In the genomic region with DNA sequence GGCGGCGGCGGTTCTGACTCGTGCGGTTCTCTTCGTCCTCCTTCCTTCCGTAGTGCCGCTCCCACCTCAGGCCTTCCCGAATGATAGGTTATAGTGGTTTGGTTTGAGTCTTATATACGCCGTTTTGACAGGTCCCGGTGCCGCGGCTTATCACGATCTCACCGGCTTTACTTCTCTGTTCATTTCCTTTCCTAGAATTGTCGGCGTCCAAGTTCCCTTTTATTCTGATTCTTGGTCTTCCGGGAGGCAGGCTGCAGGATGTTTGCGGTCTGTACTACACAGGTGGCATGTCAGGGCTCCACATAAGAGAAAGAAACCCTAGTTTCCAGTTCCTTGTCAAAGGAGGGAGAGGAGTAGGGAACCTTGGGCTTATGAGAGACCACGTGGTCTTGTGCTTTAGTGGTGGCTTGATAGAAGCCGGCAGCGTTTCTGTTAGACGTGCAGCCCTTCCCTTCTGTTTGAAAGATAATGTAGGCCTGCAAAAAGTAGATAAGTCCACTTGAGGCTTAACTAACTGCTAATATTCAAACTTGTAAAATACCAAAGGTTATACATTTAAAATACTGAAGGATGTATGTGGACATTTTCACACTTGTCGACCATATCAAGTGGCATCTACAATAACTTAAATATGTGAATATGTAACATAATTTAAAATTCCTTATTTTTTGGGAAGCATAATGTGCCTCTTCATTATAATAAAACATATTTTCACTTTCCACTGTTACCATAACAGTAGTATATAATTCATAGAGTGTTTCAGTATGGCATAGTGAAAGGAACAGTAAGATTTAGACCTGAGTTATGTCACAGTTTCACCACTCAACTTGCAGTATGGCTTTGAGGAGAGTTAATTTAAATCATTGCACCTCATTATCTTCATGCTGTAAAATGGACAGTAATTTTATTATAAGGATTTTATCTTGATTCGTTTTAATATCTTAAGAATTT, we compare ENCODE assay signal across 1 cellular context.
TF ChIP-seq lines count a peak whose summit lies in the region.

No MANE protein-coding gene starts in this region.

TF ChIP-seq in SK-N-SH treated with all-trans-retinoic acid at 6 μM for 48 hours, 23 proteins besides CTCF, POLR2A, EP300 and RAD21 (continued from another document):
- TF ChIP-seq, protein P1, sequence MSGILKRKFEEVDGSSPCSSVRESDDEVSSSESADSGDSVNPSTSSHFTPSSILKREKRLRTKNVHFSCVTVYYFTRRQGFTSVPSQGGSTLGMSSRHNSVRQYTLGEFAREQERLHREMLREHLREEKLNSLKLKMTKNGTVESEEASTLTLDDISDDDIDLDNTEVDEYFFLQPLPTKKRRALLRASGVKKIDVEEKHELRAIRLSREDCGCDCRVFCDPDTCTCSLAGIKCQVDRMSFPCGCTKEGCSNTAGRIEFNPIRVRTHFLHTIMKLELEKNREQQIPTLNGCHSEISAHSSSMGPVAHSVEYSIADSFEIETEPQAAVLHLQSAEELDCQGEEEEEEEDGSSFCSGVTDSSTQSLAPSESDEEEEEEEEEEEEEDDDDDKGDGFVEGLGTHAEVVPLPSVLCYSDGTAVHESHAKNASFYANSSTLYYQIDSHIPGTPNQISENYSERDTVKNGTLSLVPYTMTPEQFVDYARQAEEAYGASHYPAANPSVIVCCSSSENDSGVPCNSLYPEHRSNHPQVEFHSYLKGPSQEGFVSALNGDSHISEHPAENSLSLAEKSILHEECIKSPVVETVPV (CRISPR knock-in tag; IDR thresholded peaks at IDR 0.05), result no peak
- TF ChIP-seq ESRRG (CRISPR knock-in tag; IDR thresholded peaks at IDR 0.05), result no peak
- TF ChIP-seq BACH2 (CRISPR knock-in tag; IDR thresholded peaks at IDR 0.05; ENCODE audit: borderline replicate concordance), result no peak
- TF ChIP-seq, protein P2, sequence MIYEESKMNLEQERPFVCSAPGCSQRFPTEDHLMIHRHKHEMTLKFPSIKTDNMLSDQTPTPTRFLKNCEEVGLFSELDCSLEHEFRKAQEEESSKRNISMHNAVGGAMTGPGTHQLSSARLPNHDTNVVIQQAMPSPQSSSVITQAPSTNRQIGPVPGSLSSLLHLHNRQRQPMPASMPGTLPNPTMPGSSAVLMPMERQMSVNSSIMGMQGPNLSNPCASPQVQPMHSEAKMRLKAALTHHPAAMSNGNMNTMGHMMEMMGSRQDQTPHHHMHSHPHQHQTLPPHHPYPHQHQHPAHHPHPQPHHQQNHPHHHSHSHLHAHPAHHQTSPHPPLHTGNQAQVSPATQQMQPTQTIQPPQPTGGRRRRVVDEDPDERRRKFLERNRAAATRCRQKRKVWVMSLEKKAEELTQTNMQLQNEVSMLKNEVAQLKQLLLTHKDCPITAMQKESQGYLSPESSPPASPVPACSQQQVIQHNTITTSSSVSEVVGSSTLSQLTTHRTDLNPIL (CRISPR knock-in tag; IDR thresholded peaks at IDR 0.05; ENCODE audit: low read depth), result no peak
- no peak for TF ChIP-seq ZNF8 (CRISPR knock-in tag; IDR thresholded peaks at IDR 0.05)
